13 cellular contexts compared by ENCODE assay signal in genomic region chr2:29013046-29013780, GRCh38. TPM values are rescaled to one million over a fixed set of nuclear protein-coding genes. Genes with fewer than 3 reads are reported as not detected.
A peak's percentile ranks its signal among the peaks of the same experiment; 100 is the strongest.
DNase-seq lines count a peak whose midpoint lies in the region; ATAC-seq, FAIRE-seq and TF ChIP-seq lines count a peak whose summit lies in the region.
"Had no signal": no experiment of that assay in that cellular context is flagged by ENCODE, and none has a peak within 500 bp of the region (broad histone marks: within the 10 kb centered on the region; RNA-seq: fewer than 3 reads in every experiment).

No MANE protein-coding gene starts in this region.

- no peaks in the 10 kb centered on the region for H3K27me3 ChIP-seq in CD4-positive, alpha-beta memory T cell (ENCODE audit: insufficient read depth, low read length)
- H3K27me3 ChIP-seq in foreskin keratinocyte: peaks cover 2% of the 10 kb centered on the region
- H3K27me3 ChIP-seq: vagina had no signal

- no peak for TF ChIP-seq POLR2A in A549 (IDR thresholded peaks at IDR 0.05; ENCODE audit: low read length)

- no peak overlapping the region for H3K4me2 ChIP-seq in A549

- POLR2A ChIA-PET in A549 (lab: Yijun Ruan, JAX): no interaction called here
- POLR2A ChIA-PET in CD4-positive, alpha-beta memory T cell (lab: Charles Lee; ENCODE audit: partially characterized antibody): interaction anchor here (0.6 to 9.1 kb wide), 3 partner anchors 9 to 104 kb away, joined by 3 to 209 read pairs (median 164); partner anchors contain the start of gene CLIP4
- POLR2A ChIA-PET in activated CD4-positive, alpha-beta memory T cell treated with anti-CD3 and anti-CD28 coated beads for 36 hours (lab: Charles Lee): interaction anchor here (0.5 to 1.1 kb wide), 2 partner anchors 103 to 622 kb away, joined by 3 to 4 read pairs; no protein-coding TSS in a partner anchor

- H3K4me3 ChIP-seq in A549: no peak overlapping the region
- peak overlapping the region in 1 of 2 donors; percentile 48 for H3K4me3 ChIP-seq in CD4-positive, alpha-beta memory T cell (ENCODE audit: low read length in 2 of 2)
- H3K4me3 ChIP-seq: prostate gland, vagina had no signal

- peak in 1 of 2 experiments; percentile 37; a peak in 3 of 6 replicates for ATAC-seq in A549
- ATAC-seq in foreskin keratinocyte: no peak
- no peak for ATAC-seq in HG02885 (IDR thresholded peaks at IDR 0.05; ENCODE audit: poor library complexity, unreplicated experiment)
- no peak for ATAC-seq in HG03135 (IDR thresholded peaks at IDR 0.05; ENCODE audit: unreplicated experiment)

- H3K4me1 ChIP-seq in A549 (no peaks in the 10 kb centered on the region), foreskin keratinocyte (no peaks in the 10 kb centered on the region)
- H3K4me1 ChIP-seq in CD4-positive, alpha-beta memory T cell (ENCODE audit: insufficient read depth, low read length): peaks cover 93% of the 10 kb centered on the region
- H3K4me1 ChIP-seq: prostate gland had no signal

- no peak for TF ChIP-seq EP300 in A549 (IDR thresholded peaks at IDR 0.05)

- no peaks in the 10 kb centered on the region for H3K9me3 ChIP-seq in A549
- no peaks in the 10 kb centered on the region for H3K9me3 ChIP-seq in CD4-positive, alpha-beta memory T cell (ENCODE audit: control insufficient read depth in 1 of 2, low read length in 2 of 2)
- H3K9me3 ChIP-seq: prostate gland, vagina had no signal

- H3K27ac Mint-ChIP-seq in CD4-positive, alpha-beta memory T cell: peak overlapping the region; percentile 99 to 100 (median 100)
- peak overlapping the region; percentile 95 for H3K27ac Mint-ChIP-seq in activated CD4-positive, alpha-beta memory T cell treated with anti-CD3 and anti-CD28 coated beads for 36 hours

- H3K4me3 Mint-ChIP-seq in CD4-positive, alpha-beta memory T cell: peak overlapping the region; percentile 43 to 95 (median 88)
- peak overlapping the region; percentile 79 for H3K4me3 Mint-ChIP-seq in activated CD4-positive, alpha-beta memory T cell treated with anti-CD3 and anti-CD28 coated beads for 36 hours

- no peaks in the 10 kb centered on the region for H3K36me3 Mint-ChIP-seq in CD4-positive, alpha-beta memory T cell
- H3K36me3 Mint-ChIP-seq in activated CD4-positive, alpha-beta memory T cell treated with anti-CD3 and anti-CD28 coated beads for 36 hours: peaks cover 2% of the 10 kb centered on the region

- H3K36me3 ChIP-seq in CD4-positive, alpha-beta memory T cell (ENCODE audit: insufficient read depth, low read length): no peaks in the 10 kb centered on the region
- H3K36me3 ChIP-seq: prostate gland, vagina had no signal

- intact Hi-C loops in CD4-positive, alpha-beta memory T cell (cut with micrococcal nuclease): loop anchor here (5.0 to 10.0 kb wide), 4 partner anchors 118 to 1132 kb away; partner anchors contain the start of genes PPP1CB, SPDYA, WDR43 and YPEL5
- intact Hi-C loops in activated CD4-positive, alpha-beta memory T cell treated with anti-CD3 and anti-CD28 coated beads for 36 hours (cut with micrococcal nuclease): loop anchor here (2.0 to 10.0 kb wide), 5 partner anchors 184 to 1132 kb away; partner anchors contain the start of gene YPEL5

- no peak for FAIRE-seq in A549 (lab: Jason Lieb, UNC)
- FAIRE-seq: endothelial cell of umbilical vein had no signal

- H3K27me3 Mint-ChIP-seq in CD4-positive, alpha-beta memory T cell: no peaks in the 10 kb centered on the region
- H3K27me3 Mint-ChIP-seq in activated CD4-positive, alpha-beta memory T cell treated with anti-CD3 and anti-CD28 coated beads for 36 hours: no peaks in the 10 kb centered on the region

- peaks cover 72 to 93% (median 83%) of the 10 kb centered on the region in 4 donors for H3K4me1 Mint-ChIP-seq in CD4-positive, alpha-beta memory T cell
- H3K4me1 Mint-ChIP-seq in activated CD4-positive, alpha-beta memory T cell treated with anti-CD3 and anti-CD28 coated beads for 36 hours (ENCODE audit: low read depth): peaks cover 89% of the 10 kb centered on the region

- no peak overlapping the region for H3K27ac ChIP-seq in A549
- peak overlapping the region; percentile 86 for H3K27ac ChIP-seq in CD4-positive, alpha-beta memory T cell (ENCODE audit: low read depth, low read length)
- no peak overlapping the region for H3K27ac ChIP-seq in foreskin keratinocyte
- H3K27ac ChIP-seq: prostate gland, vagina had no signal

- peaks cover 0 to 2% (median 0%) of the 10 kb centered on the region in 8 donors for H3K9me3 Mint-ChIP-seq in CD4-positive, alpha-beta memory T cell
- no peaks in the 10 kb centered on the region for H3K9me3 Mint-ChIP-seq in activated CD4-positive, alpha-beta memory T cell treated with anti-CD3 and anti-CD28 coated beads for 36 hours

- TF ChIP-seq RAD21 in A549 (conservative IDR thresholded peaks at IDR 0.05 in 1 of 2, IDR thresholded peaks at IDR 0.05 in 1 of 2): peak; percentile 26 to 37; a peak in 1 of 5 replicates

- TF ChIP-seq CTCF in A549 (IDR thresholded peaks at IDR 0.05): peak; percentile 15; the same call in 1 of the 3 replicates
- TF ChIP-seq CTCF in foreskin keratinocyte (conservative IDR thresholded peaks at IDR 0.05): peak; percentile 57

- 74% methylated on average over 11 of the region's 11 CpGs for WGBS in A549 (ENCODE audit: missing lambda C conversion rate)

- CTCF ChIA-PET in A549 (lab: Yijun Ruan, JAX): interaction anchor here (0.7 to 1.5 kb wide), 7 partner anchors 12 to 1332 kb away, joined by 3 to 5 read pairs (median 3); no protein-coding TSS in a partner anchor
- CTCF ChIA-PET in CD4-positive, alpha-beta memory T cell (lab: Charles Lee; ENCODE audit: partially characterized antibody): interaction anchor here (1.0 to 8.3 kb wide), 10 partner anchors 13 to 117 kb away, joined by 3 to 76 read pairs (median 6); no protein-coding TSS in a partner anchor
- CTCF ChIA-PET in activated CD4-positive, alpha-beta memory T cell treated with anti-CD3 and anti-CD28 coated beads for 36 hours (lab: Charles Lee): interaction anchor here (1.4 to 2.9 kb wide), 4 partner anchors 34 to 117 kb away, joined by 3 to 14 read pairs (median 8); no protein-coding TSS in a partner anchor

- DNase-seq in A549 (ENCODE audit: low read depth in 1 of 2, low spot score in 1 of 2) (peak in 1 of 2 experiments; percentile 40), foreskin keratinocyte (no peak), HuH-7.5 (ENCODE audit: low spot score) (no peak)
- peak in 1 of 5 donors; percentile 11 for DNase-seq in CD4-positive, alpha-beta memory T cell
- peak; percentile 18 for DNase-seq in activated CD4-positive, alpha-beta memory T cell treated with anti-CD3 and anti-CD28 coated beads for 36 hours
- no peak for DNase-seq in stimulated activated CD4-positive, alpha-beta T cell treated with anti-CD3 and anti-CD28 coated beads, Interleukin-12 subunit alpha, Interleukin-12 subunit beta, amount 100 ng/mL, for 4 hours
- DNase-seq: kidney glomerular epithelial cell, NCI-H524 treated with DMSO at 0.1 percent for 48 hours had no signal

TF ChIP-seq in A549, 52 proteins besides CTCF, POLR2A, EP300 and RAD21:
- TF ChIP-seq SMC3 (IDR thresholded peaks at IDR 0.05): 0 out of 3 replicates have a peak, but pooled peaks have one; percentile 14
- TF ChIP-seq KDM1A (IDR thresholded peaks at IDR 0.05; ENCODE audit: low read depth): no peak
- TF ChIP-seq MAFK (IDR thresholded peaks at IDR 0.05; ENCODE audit: partially characterized antibody): peak; percentile 22

RNA-seq across cellular contexts. Expression of gene TOGARAM2, which starts 32.1 kb away (rescaled TPM):
- 0.05 and 0.14 TPM in 2 replicates for polyA plus RNA-seq in A549 (2011; rRNA removed)
- polyA plus RNA-seq in A549 (2012; cell fraction: cytosol; rRNA removed): 0.38 and 0.41 TPM in 2 replicates
- polyA plus RNA-seq in A549 (2012; cell fraction: nucleus; rRNA removed): 0.92 and 0.96 TPM in 2 replicates
- polyA plus RNA-seq in A549 (2017; fragmentation: RNase III; extraction: RNeasy Plus Mini Kit Qiagen cat#74134 plus additional on column Dnase treatment): 0.25 to 0.35 TPM (median 0.30 TPM) in 3 replicates
- 0.10 and 0.33 TPM in 2 replicates for polyA minus RNA-seq in A549 (2011; rRNA and poly(A)+ RNA removed)
- 1 to 10 TPM; 1.8 to 2.7 TPM for total RNA-seq in CD4-positive, alpha-beta memory T cell
- 1 to 10 TPM in 1 of 2 donors, under 1 TPM in 1; 0.46 to 1.6 TPM for polyA plus RNA-seq in CD4-positive, alpha-beta memory T cell
- total RNA-seq in activated CD4-positive, alpha-beta memory T cell treated with anti-CD3 and anti-CD28 coated beads for 36 hours: 1 to 10 TPM; 9.6 TPM
- 0.24 and 0.28 TPM in 2 replicates for total RNA-seq in foreskin keratinocyte
- 0.06 and 0.10 TPM in 2 replicates for polyA plus RNA-seq in foreskin keratinocyte
- total RNA-seq: endothelial cell of umbilical vein had no signal
- polyA plus RNA-seq: endothelial cell of umbilical vein had no signal
